23 cellular contexts compared by ENCODE assay signal in the genomic region with DNA sequence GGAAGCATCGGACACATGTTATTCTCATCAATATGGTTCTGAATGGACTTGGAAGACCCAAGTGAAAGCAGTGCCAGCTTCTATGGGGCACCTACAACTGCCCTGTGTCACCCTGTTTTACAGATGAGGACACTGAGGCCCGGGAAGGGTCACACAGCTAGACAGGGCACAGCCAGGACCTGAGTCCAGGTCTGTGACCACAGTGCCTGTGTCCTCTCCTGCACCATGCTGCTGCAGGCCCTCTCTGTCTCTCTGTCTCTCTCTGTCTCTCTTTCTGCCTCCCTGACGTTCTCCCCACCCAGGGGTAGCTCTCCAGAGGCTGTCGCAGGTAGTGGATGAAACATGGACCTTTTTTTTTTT. TPM values are rescaled to one million over a fixed set of nuclear protein-coding genes. Genes with fewer than 3 reads are reported as not detected.
A peak's percentile ranks its signal among the peaks of the same experiment; 100 is the strongest.
DNase-seq lines count a peak whose midpoint lies in the region; ATAC-seq and TF ChIP-seq lines count a peak whose summit lies in the region.
"Had no signal": no experiment of that assay in that cellular context is flagged by ENCODE, and none has a peak within 500 bp of the region (broad histone marks: within the 10 kb centered on the region; RNA-seq: fewer than 3 reads in every experiment).

No MANE protein-coding gene starts in this region.

- no peak for TF ChIP-seq CTCF in CD14-positive monocyte (IDR thresholded peaks at IDR 0.05)
- TF ChIP-seq CTCF in Peyer's patch (IDR thresholded peaks at IDR 0.05): no peak
- TF ChIP-seq CTCF in chondrocyte (IDR thresholded peaks at IDR 0.05): no peak
- no peak for TF ChIP-seq CTCF in heart right ventricle (IDR thresholded peaks at IDR 0.05)

- H3K36me3 Mint-ChIP-seq in CD14-positive monocyte (peaks cover 0 to 2% of the 10 kb centered on the region in 2 donors), chondrocyte (ENCODE audit: low read depth) (no peaks in the 10 kb centered on the region)
- H3K36me3 Mint-ChIP-seq: CD8-positive, alpha-beta T cell; mesothelial cell of epicardium had no signal

- H3K4me1 ChIP-seq in Peyer's patch: peaks cover 4 to 35% (median 30%) of the 10 kb centered on the region in 4 donors
- peaks cover under 1 to 76% (median 46%) of the 10 kb centered on the region in 9 donors for H3K4me1 ChIP-seq in heart right ventricle

- H3K27me3 ChIP-seq in Peyer's patch (no peaks in the 10 kb centered on the region), heart right ventricle (no peaks in the 10 kb centered on the region)
- H3K27me3 ChIP-seq: right lobe of liver had no signal

- DNase-seq in CD14-positive monocyte (ENCODE audit: low spot score) (no peak), Peyer's patch (peak in 2 of 3 donors; percentile 9 to 42), chondrocyte (ENCODE audit: low spot score) (peak; percentile 66), sciatic nerve (ENCODE audit: low spot score) (peak; percentile 39), heart right ventricle (no peak), NCI-H2227 treated with DMSO at 0.1 percent for 48 hours (lab: John Stamatoyannopoulos, UW) (no peak)
- DNase-seq: activated gamma-delta T cell treated with Interleukin-2 at 50 U/mL for 16 hours, amniotic stem cell, GF-D8, HCEC 1CT, left colon, NCI-H526, nephron progenitor cell, RPMI8226, T-helper 9 cell had no signal

- H3K27me3 Mint-ChIP-seq in CD14-positive monocyte (ENCODE audit: low read depth in 3 of 3) (no peaks in the 10 kb centered on the region), chondrocyte (ENCODE audit: low read depth) (no peaks in the 10 kb centered on the region)

- 87 to 89% methylated on average over 4 of the region's 4 CpGs for WGBS in heart right ventricle, 2 donors

- H3K27ac Mint-ChIP-seq in CD14-positive monocyte (peak overlapping the region in 4 of 7 donors; percentile 98 to 99 (median 99)), chondrocyte (ENCODE audit: unreplicated experiment) (no peak overlapping the region)
- H3K27ac Mint-ChIP-seq: mesothelial cell of epicardium, nephron progenitor cell had no signal

- no peaks in the 10 kb centered on the region for H3K9me3 ChIP-seq in Peyer's patch
- H3K9me3 ChIP-seq in heart right ventricle: no peaks in the 10 kb centered on the region
- H3K9me3 ChIP-seq: right lobe of liver, thoracic aorta had no signal

- TF ChIP-seq POLR2A in Peyer's patch (IDR thresholded peaks at IDR 0.05): no peak

- no peak overlapping the region for H3K27ac ChIP-seq in Peyer's patch
- H3K27ac ChIP-seq in heart right ventricle: peak overlapping the region in 1 of 10 donors; percentile 5
- H3K27ac ChIP-seq: SK-N-MC, thoracic aorta had no signal

- intact Hi-C loops in CD14-positive monocyte (cut with micrococcal nuclease) (loop anchor here in 1 of 2 donors (5.0 kb wide), 1 partner anchor 42 kb away; a partner anchor contains a TSS), sciatic nerve (cut with DNase I) (no loop called here), heart right ventricle (cut with DNase I) (no loop called here)

- H3K36me3 ChIP-seq in Peyer's patch: no peaks in the 10 kb centered on the region
- no peaks in the 10 kb centered on the region for H3K36me3 ChIP-seq in heart right ventricle
- H3K36me3 ChIP-seq: right lobe of liver, thoracic aorta had no signal

- no peak for ATAC-seq in sciatic nerve
- ATAC-seq in heart right ventricle: no peak
- ATAC-seq in HG03097 (IDR thresholded peaks at IDR 0.05; ENCODE audit: low FRiP score, unreplicated experiment): no peak
- ATAC-seq in activated CD4-positive, CD25-positive, alpha-beta regulatory T cell treated with anti-CD3 and anti-CD28 coated beads, Interleukin-2, amount 50 U/mL, for 24 hours: no peak
- ATAC-seq: CD8-positive, alpha-beta T cell; left colon; right lobe of liver had no signal

- H3K4me3 ChIP-seq in Peyer's patch (no peak overlapping the region), heart right ventricle (no peak overlapping the region)
- H3K4me3 ChIP-seq: K562, right lobe of liver, SK-N-MC, thoracic aorta had no signal

- no peak overlapping the region for H3K4me3 Mint-ChIP-seq in CD14-positive monocyte
- H3K4me3 Mint-ChIP-seq in chondrocyte (ENCODE audit: unreplicated experiment): no peak overlapping the region
- H3K4me3 Mint-ChIP-seq: CD8-positive, alpha-beta T cell; mesothelial cell of epicardium; nephron progenitor cell had no signal

- H3K4me1 Mint-ChIP-seq in CD14-positive monocyte (peaks cover 84% of the 10 kb centered on the region), chondrocyte (ENCODE audit: low read depth) (peaks cover 14% of the 10 kb centered on the region)

- H3K9me3 Mint-ChIP-seq in CD14-positive monocyte (no peaks in the 10 kb centered on the region), chondrocyte (ENCODE audit: low read depth) (no peaks in the 10 kb centered on the region)
- H3K9me3 Mint-ChIP-seq: CD8-positive, alpha-beta T cell; mesothelial cell of epicardium; nephron progenitor cell had no signal

RNA-seq across cellular contexts. Expression of a gene that starts 42.2 kb away (rescaled TPM):
- polyA plus RNA-seq in CD14-positive monocyte: 10 to 100 TPM; 26.1 to 35.8 TPM
- total RNA-seq in Peyer's patch: 10 to 100 TPM; 38.4 to 77.6 (median 46.9) TPM
- total RNA-seq in chondrocyte: 99.9 to 110 TPM (median 107 TPM) in 3 replicates
- total RNA-seq in sciatic nerve: 103 TPM
- 10 to 100 TPM in 4 of 10 donors, 1 to 10 TPM in 6; 4.6 to 22.4 (median 7.9) TPM for total RNA-seq in heart right ventricle
- 1 to 10 TPM; 1.9 to 2.1 TPM for polyA plus RNA-seq in heart right ventricle

Comparison
In these comparisons a context has a peak if more than half of its experiments do, and no peak if none do; other contexts are left out.
1. DNase-seq: peak in Peyer's patch (2 of 3), chondrocyte (single experiment) and sciatic nerve (single experiment); none in CD14-positive monocyte (single experiment), heart right ventricle (0 of 2) and NCI-H2227 treated with DMSO at 0.1 percent for 48 hours (single experiment).